13 cellular contexts compared by ENCODE assay signal in genomic region chr2:142745691-142746090, GRCh38.
"Had no signal": no experiment of that assay in that cellular context is flagged by ENCODE, and none has a peak within 500 bp of the region (broad histone marks: within the 10 kb centered on the region; RNA-seq: fewer than 3 reads in every experiment).

No MANE protein-coding gene starts in this region.

- DNase-seq: activated CD4-positive, alpha-beta T cell treated with anti-CD3 and anti-CD28 coated beads, Interleukin-2, amount 50 U/mL, for 1 hour; activated CD8-positive, alpha-beta memory T cell treated with anti-CD3 and anti-CD28 coated beads for 24 hours; activated naive CD8-positive, alpha-beta T cell treated with anti-CD3 and anti-CD28 coated beads for 36 hours; anterior cingulate cortex; esophagus squamous epithelium; hypothalamus; lower lobe of right lung; stimulated activated CD4-positive, alpha-beta T cell treated with anti-CD3 and anti-CD28 coated beads, Interleukin-2, amount 100 ng/mL, for 24 hours; stomach; T-cell; T-helper 9 cell had no signal

- H3K9me3 ChIP-seq: esophagus squamous epithelium, lower lobe of right lung, thoracic aorta had no signal

- FAIRE-seq: colon had no signal

- H3K27ac ChIP-seq: esophagus squamous epithelium, lower lobe of right lung, stomach, thoracic aorta had no signal

- H3K4me1 ChIP-seq: esophagus squamous epithelium, lower lobe of right lung, stomach had no signal

- H3K27me3 ChIP-seq: esophagus squamous epithelium, stomach had no signal

- H3K4me3 ChIP-seq: esophagus squamous epithelium, lower lobe of right lung, stomach, thoracic aorta had no signal

- H3K36me3 ChIP-seq: esophagus squamous epithelium, lower lobe of right lung, stomach, thoracic aorta had no signal
